Comparison of ENCODE assay signal across 38 cellular contexts in genomic region chr10:16141499-16141898, GRCh38.
"Had no signal": no experiment of that assay in that cellular context is flagged by ENCODE, and none has a peak within 500 bp of the region (broad histone marks: within the 10 kb centered on the region; RNA-seq: fewer than 3 reads in every experiment).

No MANE protein-coding gene starts in this region.

- H3K4me3 Mint-ChIP-seq: activated CD4-positive, alpha-beta memory T cell treated with anti-CD3 and anti-CD28 coated beads, Interleukin-2, amount 10 ng/mL, durations not matched to agents 7 days and 5 days; activated CD4-positive, alpha-beta T cell treated with anti-CD3 and anti-CD28 coated beads for 36 hours; activated CD4-positive, alpha-beta T cell treated with anti-CD3 and anti-CD28 coated beads, Interleukin-2, amount 10 ng/mL, durations not matched to agents 7 days and 5 days; activated CD8-positive, alpha-beta memory T cell treated with anti-CD3 and anti-CD28 coated beads, Interleukin-2, amount 10 ng/mL, durations not matched to agents 7 days and 5 days; activated CD8-positive, alpha-beta T cell treated with anti-CD3 and anti-CD28 coated beads, Interleukin-2, amount 10 ng/mL, durations not matched to agents 7 days and 5 days; activated naive CD4-positive, alpha-beta T cell treated with anti-CD3 and anti-CD28 coated beads, Interleukin-2, amount 10 ng/mL, durations not matched to agents 7 days and 5 days; activated naive CD4-positive, alpha-beta T cell treated with anti-CD3 and anti-CD28 coated beads, Interleukin-2, amount 50 U/mL, for 24 hours; activated naive CD8-positive, alpha-beta T cell; activated naive CD8-positive, alpha-beta T cell treated with anti-CD3 and anti-CD28 coated beads, Interleukin-2, amount 10 ng/mL, durations not matched to agents 7 days and 5 days; activated naive CD8-positive, alpha-beta T cell treated with anti-CD3 and anti-CD28 coated beads, Interleukin-2, amount 50 U/mL, for 24 hours; activated T-cell treated with anti-CD3 and anti-CD28 coated beads, Interleukin-2, amount 50 U/mL, for 24 hours; T-helper 1 cell treated with Interleukin-12 subunit alpha and Interleukin-12 subunit beta and Interleukin-4 antibody, amounts not matched to agents 30 μg/mL and 1 μg/mL, for 36 hours; T-helper 2 cell treated with Interferon-gamma antibody and Interleukin-4, amounts not matched to agents 5 μg/mL and 100 μg/mL, for 36 hours; WTC11 had no signal

- ATAC-seq: activated CD4-positive, alpha-beta T cell treated with anti-CD3 and anti-CD28 coated beads for 36 hours; activated CD4-positive, CD25-positive, alpha-beta regulatory T cell treated with anti-CD3 and anti-CD28 coated beads, Interleukin-2, amount 50 U/mL, for 24 hours; activated CD8-positive, alpha-beta memory T cell treated with anti-CD3 and anti-CD28 coated beads, Interleukin-2, amount 10 ng/mL, durations not matched to agents 7 days and 5 days; activated CD8-positive, alpha-beta T cell treated with anti-CD3 and anti-CD28 coated beads, Interleukin-2, amount 10 ng/mL, durations not matched to agents 7 days and 5 days; activated naive CD8-positive, alpha-beta T cell treated with anti-CD3 and anti-CD28 coated beads, Interleukin-2, amount 50 U/mL, for 24 hours; body of pancreas; WTC11 had no signal

- H3K27ac Mint-ChIP-seq: activated CD4-positive, alpha-beta memory T cell treated with anti-CD3 and anti-CD28 coated beads, Interleukin-2, amount 10 ng/mL, durations not matched to agents 7 days and 5 days; activated CD4-positive, alpha-beta T cell treated with anti-CD3 and anti-CD28 coated beads for 36 hours; activated CD4-positive, alpha-beta T cell treated with anti-CD3 and anti-CD28 coated beads, Interleukin-2, amount 10 ng/mL, durations not matched to agents 7 days and 5 days; activated CD8-positive, alpha-beta memory T cell treated with anti-CD3 and anti-CD28 coated beads, Interleukin-2, amount 10 ng/mL, durations not matched to agents 7 days and 5 days; activated CD8-positive, alpha-beta T cell treated with anti-CD3 and anti-CD28 coated beads, Interleukin-2, amount 10 ng/mL, durations not matched to agents 7 days and 5 days; activated naive CD4-positive, alpha-beta T cell treated with anti-CD3 and anti-CD28 coated beads, Interleukin-2, amount 10 ng/mL, durations not matched to agents 7 days and 5 days; activated naive CD4-positive, alpha-beta T cell treated with anti-CD3 and anti-CD28 coated beads, Interleukin-2, amount 50 U/mL, for 24 hours; activated naive CD8-positive, alpha-beta T cell; activated naive CD8-positive, alpha-beta T cell treated with anti-CD3 and anti-CD28 coated beads, Interleukin-2, amount 10 ng/mL, durations not matched to agents 7 days and 5 days; activated naive CD8-positive, alpha-beta T cell treated with anti-CD3 and anti-CD28 coated beads, Interleukin-2, amount 50 U/mL, for 24 hours; activated T-cell treated with anti-CD3 and anti-CD28 coated beads, Interleukin-2, amount 50 U/mL, for 24 hours; activated T-helper 2 cell treated with anti-CD3 and anti-CD28 coated beads, Interferon-gamma antibody, Interleukin-2, Interleukin-4, amounts not matched to agents 10 μg/mL and 5 μg/mL and 100 μg/mL, durations not matched to agents 14 hours and 24 hours and 36 hours; T-helper 1 cell treated with Interleukin-12 subunit alpha and Interleukin-12 subunit beta and Interleukin-4 antibody, amounts not matched to agents 30 μg/mL and 1 μg/mL, for 36 hours; T-helper 2 cell treated with Interferon-gamma antibody and Interleukin-4, amounts not matched to agents 5 μg/mL and 100 μg/mL, for 36 hours; WTC11 had no signal

- FAIRE-seq: astrocyte, TTC549 had no signal

- H3K27ac ChIP-seq: body of pancreas, brain microvascular endothelial cell, breast epithelium, VCaP had no signal

- H3K36me3 Mint-ChIP-seq: activated CD8-positive, alpha-beta memory T cell treated with anti-CD3 and anti-CD28 coated beads, Interleukin-2, amount 10 ng/mL, durations not matched to agents 7 days and 5 days; activated naive CD4-positive, alpha-beta T cell treated with anti-CD3 and anti-CD28 coated beads, Interleukin-2, amount 10 ng/mL, durations not matched to agents 7 days and 5 days; activated naive CD4-positive, alpha-beta T cell treated with anti-CD3 and anti-CD28 coated beads, Interleukin-2, amount 50 U/mL, for 24 hours; activated naive CD8-positive, alpha-beta T cell; activated naive CD8-positive, alpha-beta T cell treated with anti-CD3 and anti-CD28 coated beads, Interleukin-2, amount 10 ng/mL, durations not matched to agents 7 days and 5 days had no signal

- H3K4me1 Mint-ChIP-seq: activated CD4-positive, alpha-beta memory T cell treated with anti-CD3 and anti-CD28 coated beads, Interleukin-2, amount 10 ng/mL, durations not matched to agents 7 days and 5 days; activated CD4-positive, alpha-beta T cell treated with anti-CD3 and anti-CD28 coated beads for 36 hours; activated CD4-positive, alpha-beta T cell treated with anti-CD3 and anti-CD28 coated beads, Interleukin-2, amount 10 ng/mL, durations not matched to agents 7 days and 5 days; activated CD8-positive, alpha-beta memory T cell treated with anti-CD3 and anti-CD28 coated beads, Interleukin-2, amount 10 ng/mL, durations not matched to agents 7 days and 5 days; activated naive CD4-positive, alpha-beta T cell treated with anti-CD3 and anti-CD28 coated beads, Interleukin-2, amount 10 ng/mL, durations not matched to agents 7 days and 5 days; activated naive CD4-positive, alpha-beta T cell treated with anti-CD3 and anti-CD28 coated beads, Interleukin-2, amount 50 U/mL, for 24 hours; activated naive CD8-positive, alpha-beta T cell treated with anti-CD3 and anti-CD28 coated beads, Interleukin-2, amount 10 ng/mL, durations not matched to agents 7 days and 5 days; activated naive CD8-positive, alpha-beta T cell treated with anti-CD3 and anti-CD28 coated beads, Interleukin-2, amount 50 U/mL, for 24 hours; WTC11 had no signal

- H3K9me3 ChIP-seq: body of pancreas, breast epithelium had no signal

- DNase-seq: activated CD4-positive, alpha-beta memory T cell treated with anti-CD3 and anti-CD28 coated beads, Interleukin-2, amount 10 ng/mL, durations not matched to agents 7 days and 5 days; activated CD4-positive, alpha-beta T cell treated with anti-CD3 and anti-CD28 coated beads for 1 hour; activated CD4-positive, alpha-beta T cell treated with anti-CD3 and anti-CD28 coated beads for 36 hours; activated CD4-positive, alpha-beta T cell treated with anti-CD3 and anti-CD28 coated beads for 48 hours; activated CD4-positive, alpha-beta T cell treated with anti-CD3 and anti-CD28 coated beads, Interleukin-2, amount 10 ng/mL, durations not matched to agents 7 days and 5 days; activated CD4-positive, alpha-beta T cell treated with anti-CD3 and anti-CD28 coated beads, Interleukin-2, amount 50 U/mL, for 48 hours; activated CD4-positive, CD25-positive, alpha-beta regulatory T cell; activated CD8-positive, alpha-beta memory T cell treated with anti-CD3 and anti-CD28 coated beads for 24 hours; activated CD8-positive, alpha-beta memory T cell treated with anti-CD3 and anti-CD28 coated beads, Interleukin-2, amount 10 ng/mL, durations not matched to agents 7 days and 5 days; activated CD8-positive, alpha-beta memory T cell treated with anti-CD3 and anti-CD28 coated beads, Interleukin-2, amount 50 U/mL, for 48 hours; activated CD8-positive, alpha-beta T cell treated with anti-CD3 and anti-CD28 coated beads, Interleukin-2, amount 10 ng/mL, durations not matched to agents 7 days and 5 days; activated effector memory CD4-positive, alpha-beta T cell treated with Interleukin-2 at 50 U/mL for 16 hours; activated gamma-delta T cell; activated naive CD4-positive, alpha-beta T cell treated with anti-CD3 and anti-CD28 coated beads, Interleukin-2, amount 10 ng/mL, durations not matched to agents 7 days and 5 days; activated naive CD4-positive, alpha-beta T cell treated with Interleukin-2 at 50 U/mL for 16 hours; activated naive CD8-positive, alpha-beta T cell treated with anti-CD3 and anti-CD28 coated beads, Interleukin-2, amount 10 ng/mL, durations not matched to agents 7 days and 5 days; activated naive CD8-positive, alpha-beta T cell treated with anti-CD3 and anti-CD28 coated beads, Interleukin-2, amount 50 U/mL, for 24 hours; activated T-cell treated with anti-CD3 and anti-CD28 coated beads, Interleukin-2, amount 50 U/mL, for 24 hours; activated T-cell treated with anti-CD3 and anti-CD28 coated beads, Interleukin-2, amount 50 U/mL, for 48 hours; amygdala; anterior cingulate cortex; body of pancreas; brain microvascular endothelial cell; central memory CD4-positive, alpha-beta T cell; T-helper 1 cell; T-helper 2 cell; T-helper 9 cell had no signal

- H3K27me3 ChIP-seq: body of pancreas, brain microvascular endothelial cell, breast epithelium had no signal

- H3K4me1 ChIP-seq: body of pancreas, breast epithelium had no signal

- H3K27me3 Mint-ChIP-seq: activated CD4-positive, alpha-beta memory T cell treated with anti-CD3 and anti-CD28 coated beads, Interleukin-2, amount 10 ng/mL, durations not matched to agents 7 days and 5 days; activated CD4-positive, alpha-beta T cell treated with anti-CD3 and anti-CD28 coated beads, Interleukin-2, amount 10 ng/mL, durations not matched to agents 7 days and 5 days; activated CD8-positive, alpha-beta memory T cell treated with anti-CD3 and anti-CD28 coated beads, Interleukin-2, amount 10 ng/mL, durations not matched to agents 7 days and 5 days; activated naive CD4-positive, alpha-beta T cell treated with anti-CD3 and anti-CD28 coated beads, Interleukin-2, amount 10 ng/mL, durations not matched to agents 7 days and 5 days had no signal

- H3K9me3 Mint-ChIP-seq: activated CD4-positive, alpha-beta memory T cell treated with anti-CD3 and anti-CD28 coated beads, Interleukin-2, amount 10 ng/mL, durations not matched to agents 7 days and 5 days; activated naive CD8-positive, alpha-beta T cell treated with anti-CD3 and anti-CD28 coated beads, Interleukin-2, amount 10 ng/mL, durations not matched to agents 7 days and 5 days; activated T-cell treated with anti-CD3 and anti-CD28 coated beads, Interleukin-2, amount 50 U/mL, for 24 hours had no signal

- H3K36me3 ChIP-seq: brain microvascular endothelial cell, breast epithelium had no signal

- H3K4me3 ChIP-seq: body of pancreas, breast epithelium had no signal
